ENCODE assay signal across 10 cellular contexts in genomic region chr2:65553504-65554074, GRCh38.
A peak's percentile ranks its signal among the peaks of the same experiment; 100 is the strongest.
DNase-seq lines count a peak whose midpoint lies in the region; ATAC-seq, FAIRE-seq and TF ChIP-seq lines count a peak whose summit lies in the region.
"Had no signal": no experiment of that assay in that cellular context is flagged by ENCODE, and none has a peak within 500 bp of the region (broad histone marks: within the 10 kb centered on the region; RNA-seq: fewer than 3 reads in every experiment).

No MANE protein-coding gene starts in this region.

- TF ChIP-seq CTCF in C4-2B (conservative IDR thresholded peaks at IDR 0.05) (peak; percentile 50), KMS-11 (conservative IDR thresholded peaks at IDR 0.05; ENCODE audit: low read depth, low read length) (peak; percentile 4; the same call in 1 of the 2 replicates), K562 (IDR thresholded peaks at IDR 0.05 in 2 of 3, conservative IDR thresholded peaks at IDR 0.05 in 1 of 3; ENCODE audit: insufficient read depth in 2 of 3, low read depth in 1 of 3, low read length in 3 of 3) (no peak), osteoblast (IDR thresholded peaks at IDR 0.05; ENCODE audit: extremely low read depth, low read depth, low read length) (no peak), suprapubic skin (IDR thresholded peaks at IDR 0.05) (peak in 1 of 2 donors; percentile 20)

- DNase-seq in K562 (ENCODE audit: extremely low read depth in 1 of 4, low spot score in 3 of 4) (no peak), osteoblast (ENCODE audit: insufficient read length, low spot score, missing footprints) (peak; percentile 58), suprapubic skin (ENCODE audit: low spot score in 2 of 2) (no peak), DMS 273 (lab: John Stamatoyannopoulos, UW; ENCODE audit: unreplicated experiment) (no peak)
- DNase-seq in stimulated activated CD4-positive, alpha-beta T cell treated with anti-CD3 and anti-CD28 coated beads, Interleukin-4, amount 100 ng/mL, for 1 hour = no peak

- H3K4me3 ChIP-seq in KMS-11 (IDR thresholded peaks at IDR 0.05; ENCODE audit: insufficient read depth, low read depth, low read length) = no peak overlapping the region
- H3K4me3 ChIP-seq in K562 = no peak overlapping the region
- no peak overlapping the region for H3K4me3 ChIP-seq in osteoblast (ENCODE audit: insufficient read depth, low read length)
- H3K4me3 ChIP-seq in suprapubic skin = no peak overlapping the region

- H3K27ac ChIP-seq in C4-2B = no peak overlapping the region
- H3K27ac ChIP-seq in KMS-11 = no peak overlapping the region
- no peak overlapping the region for H3K27ac ChIP-seq in K562 (ENCODE audit: extremely low read depth, low read depth, low read length)
- no peak overlapping the region for H3K27ac ChIP-seq in osteoblast (ENCODE audit: low read depth, low read length)
- no peak overlapping the region for H3K27ac ChIP-seq in suprapubic skin

- H3K4me1 ChIP-seq in KMS-11 (ENCODE audit: low read depth, poor library complexity, severe bottlenecking) (peaks cover 10% of the 10 kb centered on the region), K562 (replicated peaks in 1 of 2; ENCODE audit: control insufficient read depth in 2 of 2, insufficient read depth in 2 of 2, low read length in 2 of 2) (peaks cover 11 to 14% of the 10 kb centered on the region in 2 experiments; a peak in 4 of 5 replicates), osteoblast (ENCODE audit: insufficient read depth, low read length) (peaks cover 23% of the 10 kb centered on the region), suprapubic skin (peaks cover 8% of the 10 kb centered on the region)
- H3K4me1 ChIP-seq: BE2C had no signal

- CTCF ChIA-PET in K562 (lab: Yijun Ruan, JAX; ENCODE audit: low intra/inter-chr PET ratio) = interaction anchor here (0.6 to 2.1 kb wide), 5 partner anchors 20 to 298 kb away, joined by 3 to 12 read pairs (median 5); no protein-coding TSS in a partner anchor

- TF ChIP-seq POLR2A in K562 (conservative IDR thresholded peaks at IDR 0.05) = no peak
- TF ChIP-seq POLR2A in suprapubic skin (IDR thresholded peaks at IDR 0.05) = no peak

- TF ChIP-seq RAD21 in K562 (CRISPR knock-in tag; conservative IDR thresholded peaks at IDR 0.05 in 1 of 2, IDR thresholded peaks at IDR 0.05 in 1 of 2) = no peak

- FAIRE-seq in K562 (lab: Jason Lieb, UNC) = no peak
- FAIRE-seq: colon had no signal

- intact Hi-C loops in K562 (cut with micrococcal nuclease) = loop anchor here (1.0 to 5.0 kb wide), 5 partner anchors 26 to 491 kb away; partner anchors contain the start of gene SPRED2

- H3K9me3 ChIP-seq in K562 (replicated peaks; ENCODE audit: control insufficient read depth, insufficient read depth, low read depth, low read length) (no peaks in the 10 kb centered on the region), osteoblast (ENCODE audit: low read depth, low read length) (no peaks in the 10 kb centered on the region), suprapubic skin (no peaks in the 10 kb centered on the region)
- H3K9me3 ChIP-seq: BE2C had no signal

- H3K79me2 ChIP-seq in KMS-11 (ENCODE audit: insufficient read depth, low read depth) (no peaks in the 10 kb centered on the region), K562 (ENCODE audit: control insufficient read depth, insufficient read depth, low read length) (no peaks in the 10 kb centered on the region), osteoblast (ENCODE audit: insufficient read depth, low read length) (no peaks in the 10 kb centered on the region)

- no peaks in the 10 kb centered on the region for H3K36me3 ChIP-seq in KMS-11 (ENCODE audit: insufficient read depth)
- no peaks in the 10 kb centered on the region for H3K36me3 ChIP-seq in K562 (ENCODE audit: control insufficient read depth, insufficient read depth, low read length)
- no peaks in the 10 kb centered on the region for H3K36me3 ChIP-seq in osteoblast (ENCODE audit: insufficient read depth, low read length)
- H3K36me3 ChIP-seq in suprapubic skin = no peaks in the 10 kb centered on the region
- H3K36me3 ChIP-seq: BE2C had no signal

- no peak for ATAC-seq in K562
- no peak for ATAC-seq in GM18517 (IDR thresholded peaks at IDR 0.05; ENCODE audit: unreplicated experiment)

- peak overlapping the region; percentile 40; the same call in 1 of the 2 replicates for H3K4me2 ChIP-seq in KMS-11
- peak overlapping the region; percentile 72; the same call in 1 of the 2 replicates for H3K4me2 ChIP-seq in K562 (ENCODE audit: insufficient read depth, low read length)
- H3K4me2 ChIP-seq in osteoblast (ENCODE audit: insufficient read depth, low read length) = peak overlapping the region; percentile 71

- in situ Hi-C loops in K562 (cut with MboI) = no loop called here

- H3K9ac ChIP-seq in KMS-11 (no peak overlapping the region), K562 (ENCODE audit: insufficient read depth in 1 of 2, low read depth in 2 of 2, low read length in 2 of 2) (0 out of 4 replicates have a peak overlapping the region, but pooled peaks of 1 of the 2 experiments have one; percentile 50)

- TF ChIP-seq EP300 in K562 (IDR thresholded peaks at IDR 0.05; ENCODE audit: low read length) (no peak), suprapubic skin (IDR thresholded peaks at IDR 0.05) (no peak)

- H2AFZ ChIP-seq in KMS-11 (ENCODE audit: low read depth) (peak overlapping the region; percentile 76), K562 (ENCODE audit: low read depth, low read length) (no peak overlapping the region), osteoblast (ENCODE audit: low read length) (no peak overlapping the region)

- H3K27me3 ChIP-seq in KMS-11 (ENCODE audit: insufficient read depth, low read depth) (no peaks in the 10 kb centered on the region), K562 (ENCODE audit: control insufficient read depth in 2 of 2, insufficient read depth in 2 of 2, low read length in 2 of 2) (no peaks in the 10 kb centered on the region), osteoblast (ENCODE audit: insufficient read depth, low read length) (no peaks in the 10 kb centered on the region), suprapubic skin (no peaks in the 10 kb centered on the region)
- H3K27me3 ChIP-seq: BE2C had no signal

- no peaks in the 10 kb centered on the region for H4K20me1 ChIP-seq in KMS-11 (ENCODE audit: insufficient read depth)
- H4K20me1 ChIP-seq in K562 (replicated peaks; ENCODE audit: control insufficient read depth, insufficient read depth, low read length) = no peaks in the 10 kb centered on the region
- H4K20me1 ChIP-seq in osteoblast (ENCODE audit: insufficient read depth, low read length) = no peaks in the 10 kb centered on the region

- WGBS in K562 (ENCODE audit: insufficient coverage, low coverage, missing lambda C conversion rate) = 50% methylated on average over 6 of the region's 10 CpGs
- WGBS in suprapubic skin = 45% methylated on average over 10 of the region's 10 CpGs

- POLR2A ChIA-PET in K562 (lab: Yijun Ruan, JAX) = no interaction called here

- no peaks in the 10 kb centered on the region for H3K9me1 ChIP-seq in K562 (ENCODE audit: control insufficient read depth, insufficient read depth, low read length)

- no TSS peak for BruUV-seq in K562 (replicated peaks; lab: Mats Ljungman, UMichigan)

TF ChIP-seq in K562, 482 proteins besides CTCF, POLR2A, EP300 and RAD21 (continues in another document):
- TF ChIP-seq KAT2B (IDR thresholded peaks at IDR 0.05; ENCODE audit: low read depth, low read length) (no peak), SAFB2 (IDR thresholded peaks at IDR 0.05; ENCODE audit: borderline replicate concordance, low read depth, low read length, severe bottlenecking) (no peak), ZBTB9 (CRISPR knock-in tag; IDR thresholded peaks at IDR 0.05) (no peak), FOSL1 (tag; conservative IDR thresholded peaks at IDR 0.05) (0 out of 2 replicates have a peak, but pooled peaks have one; percentile 6), MCM2 (IDR thresholded peaks at IDR 0.05; ENCODE audit: low read depth) (no peak)

Comparison
In these comparisons a context has a peak if more than half of its experiments do, and no peak if none do; other contexts are left out.
1. CTCF ChIP-seq: peak in C4-2B (single experiment) and KMS-11 (single experiment); none in K562 (0 of 3) and osteoblast (single experiment).
2. Peak in every context shown above with its lines, with median percentiles within 50 percentile points of each other: H3K4me2 ChIP-seq.